Comparison of ENCODE assay signal across 8 cellular contexts in genomic region chr5:36305571-36306326, GRCh38. TPM values are rescaled to one million over a fixed set of nuclear protein-coding genes. Genes with fewer than 3 reads are reported as not detected.
A peak's percentile ranks its signal among the peaks of the same experiment; 100 is the strongest.
DNase-seq lines count a peak whose midpoint lies in the region; ATAC-seq and TF ChIP-seq lines count a peak whose summit lies in the region.

No MANE protein-coding gene starts in this region.

- H3K4me2 ChIP-seq in GM23338 = no peak overlapping the region

- H3K9me3 ChIP-seq in endodermal cell (ENCODE audit: control insufficient read depth, low read length) = peaks cover 1% of the 10 kb centered on the region

- no peaks in the 10 kb centered on the region for H4K20me1 ChIP-seq in GM23338 (replicated peaks; ENCODE audit: insufficient read depth)

- no peaks in the 10 kb centered on the region for H3K27me3 ChIP-seq in GM23338 (ENCODE audit: insufficient read depth)
- H3K27me3 ChIP-seq in endodermal cell (ENCODE audit: control insufficient read depth, insufficient read depth, low read length, poor library complexity, severe bottlenecking) = peaks cover 5% of the 10 kb centered on the region

- H3K9ac ChIP-seq in endodermal cell (ENCODE audit: extremely low read depth, low read length, poor library complexity, severe bottlenecking) = no peak overlapping the region

- H3K4me3 ChIP-seq in GM23338 (no peak overlapping the region), NB4 (ENCODE audit: low read depth, low read length) (no peak overlapping the region), endodermal cell (ENCODE audit: low read length) (no peak overlapping the region)

- H3K9me2 ChIP-seq in GM23338 (ENCODE audit: insufficient read depth) = no peaks in the 10 kb centered on the region

- TF ChIP-seq POLR2A in NB4 (IDR thresholded peaks at IDR 0.05; ENCODE audit: extremely low read depth, insufficient read length) = no peak

- peak; percentile 88 for ATAC-seq in GM23338
- ATAC-seq in HG03039 (IDR thresholded peaks at IDR 0.05; ENCODE audit: unreplicated experiment) = no peak

- TF ChIP-seq CTCF in GM23338 (conservative IDR thresholded peaks at IDR 0.05; ENCODE audit: low read depth in 2 of 2) (peak; percentile 85 to 90), NB4 (IDR thresholded peaks at IDR 0.05; ENCODE audit: low read depth, low read length) (peak; percentile 64), endodermal cell (conservative IDR thresholded peaks at IDR 0.05) (peak; percentile 81)

- H3K36me3 Mint-ChIP-seq in GM23338 (ENCODE audit: low read depth) = no peaks in the 10 kb centered on the region
- H3K36me3 Mint-ChIP-seq in endodermal cell (ENCODE audit: low read depth) = no peaks in the 10 kb centered on the region

- no peaks in the 10 kb centered on the region for H3K79me2 ChIP-seq in GM23338 (replicated peaks; ENCODE audit: insufficient read depth)

- H3K4me3 Mint-ChIP-seq in GM23338 = no peak overlapping the region
- H3K4me3 Mint-ChIP-seq in endodermal cell = no peak overlapping the region

- H3K36me3 ChIP-seq in GM23338 (ENCODE audit: insufficient read depth) (no peaks in the 10 kb centered on the region), endodermal cell (ENCODE audit: control insufficient read depth, insufficient read depth, low read length) (no peaks in the 10 kb centered on the region)

- H3K27ac Mint-ChIP-seq in GM23338 (no peak overlapping the region), endodermal cell (no peak overlapping the region)

- H3K27me3 Mint-ChIP-seq in GM23338 (ENCODE audit: insufficient read depth, low read depth, poor library complexity) = no peaks in the 10 kb centered on the region
- H3K27me3 Mint-ChIP-seq in endodermal cell (ENCODE audit: insufficient read depth) = peaks cover 13% of the 10 kb centered on the region

- H3K9me3 Mint-ChIP-seq in GM23338 = no peaks in the 10 kb centered on the region
- H3K9me3 Mint-ChIP-seq in endodermal cell = peaks cover under 1% of the 10 kb centered on the region

- DNase-seq in EH (ENCODE audit: low read depth) (peak; percentile 56), GM23338 (ENCODE audit: low spot score) (peak; percentile 72), NB4 (ENCODE audit: low read depth) (peak; percentile 71), SK-N-DZ (ENCODE audit: low spot score) (peak; percentile 31), endodermal cell (peak; percentile 70), midbrain (lab: John Stamatoyannopoulos, UW) (peak; percentile 71)
- DNase-seq in stimulated activated naive CD4-positive, alpha-beta T cell treated with Interleukin-2 at 50 U/mL for 16 hours (lab: John Stamatoyannopoulos, UW) = no peak

- H3K4me1 Mint-ChIP-seq in GM23338 (peaks cover 6% of the 10 kb centered on the region), endodermal cell (peaks cover 5% of the 10 kb centered on the region)

- H2AFZ ChIP-seq in GM23338 = no peak overlapping the region

- WGBS in endodermal cell (ENCODE audit: insufficient coverage in 1 of 2, insufficient read length in 1 of 2), 2 experiments = 43 to 58% methylated on average over 2 to 4 of the region's 4 CpGs

- H3K27ac ChIP-seq in GM23338 (ENCODE audit: low read depth) = no peak overlapping the region
- H3K27ac ChIP-seq in endodermal cell (ENCODE audit: low read depth, low read length) = no peak overlapping the region

- H3K4me1 ChIP-seq in GM23338 (ENCODE audit: insufficient read depth) = peaks cover 12% of the 10 kb centered on the region
- no peaks in the 10 kb centered on the region for H3K4me1 ChIP-seq in endodermal cell (ENCODE audit: control insufficient read depth, insufficient read depth, low read length)

- no peaks in the 10 kb centered on the region for H3F3A ChIP-seq in GM23338 (replicated peaks; ENCODE audit: low read depth)

TF ChIP-seq in GM23338, 12 proteins besides CTCF, POLR2A, EP300 and RAD21 (continues in another document):
- TF ChIP-seq STAT1 (IDR thresholded peaks at IDR 0.05; ENCODE audit: unreplicated experiment) (no peak), ZNF114 (CRISPR knock-in tag; IDR thresholded peaks at IDR 0.05) (no peak), EZH2phosphoT487 (IDR thresholded peaks at IDR 0.05; ENCODE audit: unreplicated experiment) (no peak), NANOG (IDR thresholded peaks at IDR 0.05; ENCODE audit: borderline replicate concordance) (no peak), POLR2AphosphoS5 (IDR thresholded peaks at IDR 0.05; ENCODE audit: low read depth) (no peak), CREB1 (CRISPR knock-in tag; IDR thresholded peaks at IDR 0.05; ENCODE audit: low read depth) (no peak), EZH2 (IDR thresholded peaks at IDR 0.05; ENCODE audit: low read depth, unreplicated experiment) (no peak), JUNB (IDR thresholded peaks at IDR 0.05; ENCODE audit: unreplicated experiment) (no peak), ZNF331 (CRISPR knock-in tag; IDR thresholded peaks at IDR 0.05; ENCODE audit: low read depth) (no peak)
- TF ChIP-seq, protein P1, sequence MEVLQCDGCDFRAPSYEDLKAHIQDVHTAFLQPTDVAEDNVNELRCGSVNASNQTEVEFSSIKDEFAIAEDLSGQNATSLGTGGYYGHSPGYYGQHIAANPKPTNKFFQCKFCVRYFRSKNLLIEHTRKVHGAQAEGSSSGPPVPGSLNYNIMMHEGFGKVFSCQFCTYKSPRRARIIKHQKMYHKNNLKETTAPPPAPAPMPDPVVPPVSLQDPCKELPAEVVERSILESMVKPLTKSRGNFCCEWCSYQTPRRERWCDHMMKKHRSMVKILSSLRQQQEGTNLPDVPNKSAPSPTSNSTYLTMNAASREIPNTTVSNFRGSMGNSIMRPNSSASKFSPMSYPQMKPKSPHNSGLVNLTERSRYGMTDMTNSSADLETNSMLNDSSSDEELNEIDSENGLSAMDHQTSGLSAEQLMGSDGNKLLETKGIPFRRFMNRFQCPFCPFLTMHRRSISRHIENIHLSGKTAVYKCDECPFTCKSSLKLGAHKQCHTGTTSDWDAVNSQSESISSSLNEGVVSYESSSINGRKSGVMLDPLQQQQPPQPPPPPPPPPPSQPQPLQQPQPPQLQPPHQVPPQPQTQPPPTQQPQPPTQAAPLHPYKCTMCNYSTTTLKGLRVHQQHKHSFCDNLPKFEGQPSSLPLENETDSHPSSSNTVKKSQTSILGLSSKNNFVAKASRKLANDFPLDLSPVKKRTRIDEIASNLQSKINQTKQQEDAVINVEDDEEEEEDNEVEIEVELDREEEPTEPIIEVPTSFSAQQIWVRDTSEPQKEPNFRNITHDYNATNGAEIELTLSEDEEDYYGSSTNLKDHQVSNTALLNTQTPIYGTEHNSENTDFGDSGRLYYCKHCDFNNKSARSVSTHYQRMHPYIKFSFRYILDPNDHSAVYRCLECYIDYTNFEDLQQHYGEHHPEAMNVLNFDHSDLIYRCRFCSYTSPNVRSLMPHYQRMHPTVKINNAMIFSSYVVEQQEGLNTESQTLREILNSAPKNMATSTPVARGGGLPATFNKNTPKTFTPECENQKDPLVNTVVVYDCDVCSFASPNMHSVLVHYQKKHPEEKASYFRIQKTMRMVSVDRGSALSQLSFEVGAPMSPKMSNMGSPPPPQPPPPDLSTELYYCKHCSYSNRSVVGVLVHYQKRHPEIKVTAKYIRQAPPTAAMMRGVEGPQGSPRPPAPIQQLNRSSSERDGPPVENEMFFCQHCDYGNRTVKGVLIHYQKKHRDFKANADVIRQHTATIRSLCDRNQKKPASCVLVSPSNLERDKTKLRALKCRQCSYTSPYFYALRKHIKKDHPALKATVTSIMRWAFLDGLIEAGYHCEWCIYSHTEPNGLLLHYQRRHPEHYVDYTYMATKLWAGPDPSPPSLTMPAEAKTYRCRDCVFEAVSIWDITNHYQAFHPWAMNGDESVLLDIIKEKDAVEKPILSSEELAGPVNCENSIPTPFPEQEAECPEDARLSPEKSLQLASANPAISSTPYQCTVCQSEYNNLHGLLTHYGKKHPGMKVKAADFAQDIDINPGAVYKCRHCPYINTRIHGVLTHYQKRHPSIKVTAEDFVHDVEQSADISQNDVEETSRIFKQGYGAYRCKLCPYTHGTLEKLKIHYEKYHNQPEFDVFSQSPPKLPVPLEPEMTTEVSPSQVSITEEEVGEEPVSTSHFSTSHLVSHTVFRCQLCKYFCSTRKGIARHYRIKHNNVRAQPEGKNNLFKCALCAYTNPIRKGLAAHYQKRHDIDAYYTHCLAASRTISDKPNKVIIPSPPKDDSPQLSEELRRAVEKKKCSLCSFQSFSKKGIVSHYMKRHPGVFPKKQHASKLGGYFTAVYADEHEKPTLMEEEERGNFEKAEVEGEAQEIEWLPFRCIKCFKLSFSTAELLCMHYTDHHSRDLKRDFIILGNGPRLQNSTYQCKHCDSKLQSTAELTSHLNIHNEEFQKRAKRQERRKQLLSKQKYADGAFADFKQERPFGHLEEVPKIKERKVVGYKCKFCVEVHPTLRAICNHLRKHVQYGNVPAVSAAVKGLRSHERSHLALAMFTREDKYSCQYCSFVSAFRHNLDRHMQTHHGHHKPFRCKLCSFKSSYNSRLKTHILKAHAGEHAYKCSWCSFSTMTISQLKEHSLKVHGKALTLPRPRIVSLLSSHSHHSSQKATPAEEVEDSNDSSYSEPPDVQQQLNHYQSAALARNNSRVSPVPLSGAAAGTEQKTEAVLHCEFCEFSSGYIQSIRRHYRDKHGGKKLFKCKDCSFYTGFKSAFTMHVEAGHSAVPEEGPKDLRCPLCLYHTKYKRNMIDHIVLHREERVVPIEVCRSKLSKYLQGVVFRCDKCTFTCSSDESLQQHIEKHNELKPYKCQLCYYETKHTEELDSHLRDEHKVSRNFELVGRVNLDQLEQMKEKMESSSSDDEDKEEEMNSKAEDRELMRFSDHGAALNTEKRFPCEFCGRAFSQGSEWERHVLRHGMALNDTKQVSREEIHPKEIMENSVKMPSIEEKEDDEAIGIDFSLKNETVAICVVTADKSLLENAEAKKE (CRISPR knock-in tag; IDR thresholded peaks at IDR 0.05) = no peak
- TF ChIP-seq, protein P2, sequence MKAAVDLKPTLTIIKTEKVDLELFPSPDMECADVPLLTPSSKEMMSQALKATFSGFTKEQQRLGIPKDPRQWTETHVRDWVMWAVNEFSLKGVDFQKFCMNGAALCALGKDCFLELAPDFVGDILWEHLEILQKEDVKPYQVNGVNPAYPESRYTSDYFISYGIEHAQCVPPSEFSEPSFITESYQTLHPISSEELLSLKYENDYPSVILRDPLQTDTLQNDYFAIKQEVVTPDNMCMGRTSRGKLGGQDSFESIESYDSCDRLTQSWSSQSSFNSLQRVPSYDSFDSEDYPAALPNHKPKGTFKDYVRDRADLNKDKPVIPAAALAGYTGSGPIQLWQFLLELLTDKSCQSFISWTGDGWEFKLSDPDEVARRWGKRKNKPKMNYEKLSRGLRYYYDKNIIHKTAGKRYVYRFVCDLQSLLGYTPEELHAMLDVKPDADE (IDR thresholded peaks at IDR 0.05) = no peak

RNA-seq across cellular contexts. Expression of gene RANBP3L, which starts 4.0 kb away (rescaled TPM):
- not detected in 2 replicates for total RNA-seq in GM23338 (2014; rRNA removed; shearing (Covaris generic))
- polyA plus RNA-seq in GM23338 (2016; fragmentation: Nextera tagmentation; extraction: Ambion mirVana) = 0.10 TPM in 1 of 2 replicates, not detected in the other
- polyA plus RNA-seq in SK-N-DZ (2014; cell fraction: cytosol; rRNA removed) = not detected in 2 replicates
- polyA plus RNA-seq in SK-N-DZ (2014; cell fraction: nucleus; rRNA removed) = not detected in 2 replicates
- total RNA-seq in endodermal cell = not detected
- polyA plus RNA-seq in endodermal cell (2013, experiment 1 of 2) = 0.39 TPM
- 0.21 TPM for polyA plus RNA-seq in endodermal cell (2013, experiment 2 of 2)
